27 cellular contexts compared by ENCODE assay signal in genomic region chr3:41301548-41301947, GRCh38.
"Had no signal": no experiment of that assay in that cellular context is flagged by ENCODE, and none has a peak within 500 bp of the region (broad histone marks: within the 10 kb centered on the region; RNA-seq: fewer than 3 reads in every experiment).

No MANE protein-coding gene starts in this region.

- ATAC-seq: body of pancreas; esophagus mucosa; naive thymus-derived CD4-positive, alpha-beta T cell; sciatic nerve; stimulated activated naive B cell treated with anti-CD40 and anti-IgM and Interleukin-4, amounts not matched to agents 10 μg/mL and 1 μg/mL and 100 μg/mL, for 72 hours; T-helper 17 cell had no signal

- DNase-seq: activated CD4-positive, alpha-beta T cell treated with anti-CD3 and anti-CD28 coated beads for 4 hours; activated CD4-positive, alpha-beta T cell treated with anti-CD3 and anti-CD28 coated beads, Interleukin-2, amount 50 U/mL, for 48 hours; activated CD4-positive, CD25-positive, alpha-beta regulatory T cell; activated CD8-positive, alpha-beta memory T cell treated with anti-CD3 and anti-CD28 coated beads, Interleukin-2, amount 50 U/mL, for 48 hours; activated naive CD4-positive, alpha-beta T cell treated with anti-CD3 and anti-CD28 coated beads for 36 hours; activated naive CD8-positive, alpha-beta T cell treated with anti-CD3 and anti-CD28 coated beads, Interleukin-2, amount 10 ng/mL, durations not matched to agents 7 days and 5 days; activated T-cell treated with anti-CD3 and anti-CD28 coated beads, Interleukin-2, amount 50 U/mL, for 48 hours; anterior cingulate cortex; body of pancreas; caudate nucleus; dermis blood vessel endothelial cell; effector CD8-positive, alpha-beta T cell; kidney; naive thymus-derived CD4-positive, alpha-beta T cell; posterior cingulate gyrus; stimulated activated CD4-positive, alpha-beta T cell treated with anti-CD3 and anti-CD28 coated beads, Interleukin-15, amount 100 ng/mL, for 24 hours; stimulated activated CD4-positive, alpha-beta T cell treated with anti-CD3 and anti-CD28 coated beads, Interleukin-2, amount 100 ng/mL, for 48 hours; stimulated activated CD8-positive, alpha-beta memory T cell treated with anti-CD3 and anti-CD28 coated beads, Interleukin-4, amount 100 ng/mL, for 48 hours; stimulated activated naive B cell treated with anti-CD40 and anti-IgM and Interleukin-4, amounts not matched to agents 10 μg/mL and 1 μg/mL and 100 μg/mL, for 72 hours; T-helper 17 cell; transverse colon had no signal

- H3K27me3 ChIP-seq: body of pancreas, transverse colon had no signal

- H3K4me2 ChIP-seq: smooth muscle cell had no signal

- H3K9me3 Mint-ChIP-seq: activated naive CD4-positive, alpha-beta T cell treated with anti-CD3 and anti-CD28 coated beads for 36 hours; activated naive CD8-positive, alpha-beta T cell treated with anti-CD3 and anti-CD28 coated beads, Interleukin-2, amount 10 ng/mL, durations not matched to agents 7 days and 5 days; neural crest cell; stimulated activated naive B cell treated with anti-CD40 and anti-IgM and Interleukin-4, amounts not matched to agents 10 μg/mL and 1 μg/mL and 100 μg/mL, for 72 hours had no signal

- H3K4me1 ChIP-seq: body of pancreas, transverse colon had no signal

- H3K4me1 Mint-ChIP-seq: activated naive CD8-positive, alpha-beta T cell treated with anti-CD3 and anti-CD28 coated beads, Interleukin-2, amount 10 ng/mL, durations not matched to agents 7 days and 5 days; neural crest cell; stimulated activated naive B cell treated with anti-CD40 and anti-IgM and Interleukin-4, amounts not matched to agents 10 μg/mL and 1 μg/mL and 100 μg/mL, for 72 hours had no signal

- H3K36me3 ChIP-seq: transverse colon had no signal

- H3K4me3 Mint-ChIP-seq: activated naive CD4-positive, alpha-beta T cell treated with anti-CD3 and anti-CD28 coated beads for 36 hours; activated naive CD8-positive, alpha-beta T cell treated with anti-CD3 and anti-CD28 coated beads, Interleukin-2, amount 10 ng/mL, durations not matched to agents 7 days and 5 days; naive thymus-derived CD4-positive, alpha-beta T cell; neural crest cell; stimulated activated naive B cell treated with anti-CD40 and anti-IgM and Interleukin-4, amounts not matched to agents 10 μg/mL and 1 μg/mL and 100 μg/mL, for 72 hours; T-helper 17 cell had no signal

- FAIRE-seq: urothelium cell line had no signal

- H3K4me3 ChIP-seq: body of pancreas, lung, smooth muscle cell, transverse colon had no signal

- H3K9me3 ChIP-seq: body of pancreas, transverse colon had no signal

- H3K27ac ChIP-seq: body of pancreas, transverse colon had no signal

- H3K36me3 Mint-ChIP-seq: activated naive CD8-positive, alpha-beta T cell treated with anti-CD3 and anti-CD28 coated beads, Interleukin-2, amount 10 ng/mL, durations not matched to agents 7 days and 5 days had no signal

- H3K27me3 Mint-ChIP-seq: activated naive CD8-positive, alpha-beta T cell treated with anti-CD3 and anti-CD28 coated beads, Interleukin-2, amount 10 ng/mL, durations not matched to agents 7 days and 5 days; naive thymus-derived CD4-positive, alpha-beta T cell; stimulated activated naive B cell treated with anti-CD40 and anti-IgM and Interleukin-4, amounts not matched to agents 10 μg/mL and 1 μg/mL and 100 μg/mL, for 72 hours; T-helper 17 cell had no signal

- H3K27ac Mint-ChIP-seq: activated naive CD4-positive, alpha-beta T cell treated with anti-CD3 and anti-CD28 coated beads for 36 hours; activated naive CD8-positive, alpha-beta T cell treated with anti-CD3 and anti-CD28 coated beads, Interleukin-2, amount 10 ng/mL, durations not matched to agents 7 days and 5 days; naive thymus-derived CD4-positive, alpha-beta T cell; stimulated activated naive B cell treated with anti-CD40 and anti-IgM and Interleukin-4, amounts not matched to agents 10 μg/mL and 1 μg/mL and 100 μg/mL, for 72 hours; T-helper 17 cell had no signal
